ENCODE assay signal across 15 cellular contexts in the genomic region with DNA sequence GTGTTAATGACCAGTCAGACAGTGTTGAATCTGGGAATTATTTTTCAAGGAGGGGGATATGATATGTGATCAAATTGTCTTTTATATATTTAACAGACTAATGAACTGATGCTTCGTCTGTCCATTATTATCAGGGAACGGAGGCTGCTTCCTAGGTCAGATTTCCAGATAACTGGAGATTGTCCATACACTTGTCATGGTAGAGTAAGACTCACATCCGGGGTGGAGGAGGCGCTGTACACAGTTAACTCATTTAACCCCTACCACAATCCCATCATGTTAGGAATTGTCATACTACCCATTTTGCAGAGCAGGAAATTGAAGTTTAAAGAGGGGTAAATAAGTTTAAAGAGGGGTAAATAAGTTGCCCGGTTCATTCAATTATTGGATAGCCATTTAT. TPM values are rescaled to one million over a fixed set of nuclear protein-coding genes. Genes with fewer than 3 reads are reported as not detected.
DNase-seq lines count a peak whose midpoint lies in the region; ATAC-seq and TF ChIP-seq lines count a peak whose summit lies in the region.
"Had no signal": no experiment of that assay in that cellular context is flagged by ENCODE, and none has a peak within 500 bp of the region (broad histone marks: within the 10 kb centered on the region; RNA-seq: fewer than 3 reads in every experiment).

No MANE protein-coding gene starts in this region.

- H2AFZ ChIP-seq in mesenchymal stem cell (ENCODE audit: low read depth, low read length) = no peak overlapping the region

- no peak overlapping the region for H4K91ac ChIP-seq in mesenchymal stem cell (ENCODE audit: low read length)

- peaks cover 5% of the 10 kb centered on the region for H3K36me3 Mint-ChIP-seq in activated T-helper 17 cell treated with anti-CD3 and anti-CD28 coated beads, Interleukin-2, amount 50 U/mL, for 72 hours (ENCODE audit: low read depth)

- peaks cover 24 to 98% (median 82%) of the 10 kb centered on the region in 9 donors for H3K4me1 ChIP-seq in heart right ventricle
- H3K4me1 ChIP-seq in mesenchymal stem cell (ENCODE audit: control insufficient read depth, insufficient read depth, low read depth, low read length) = peaks cover 33% of the 10 kb centered on the region
- peaks cover 0 to 25% of the 10 kb centered on the region in 2 donors for H3K4me1 ChIP-seq in uterus

- H2BK5ac ChIP-seq in mesenchymal stem cell (ENCODE audit: low read depth, low read length, poor library complexity, severe bottlenecking) = no peak overlapping the region

- H3K27me3 Mint-ChIP-seq in activated T-helper 17 cell treated with anti-CD3 and anti-CD28 coated beads, Interleukin-2, amount 50 U/mL, for 72 hours = no peaks in the 10 kb centered on the region
- H3K27me3 Mint-ChIP-seq: activated naive CD8-positive, alpha-beta T cell treated with anti-CD3 and anti-CD28 coated beads, Interleukin-2, amount 10 ng/mL, durations not matched to agents 7 days and 5 days had no signal

- no peak for TF ChIP-seq CTCF in heart right ventricle (IDR thresholded peaks at IDR 0.05)
- TF ChIP-seq CTCF in uterus (IDR thresholded peaks at IDR 0.05) = no peak

- H3K27me3 ChIP-seq in heart right ventricle (no peaks in the 10 kb centered on the region), mesenchymal stem cell (ENCODE audit: control insufficient read depth in 1 of 2, insufficient read depth in 1 of 2, low read length in 2 of 2) (no peaks in the 10 kb centered on the region), uterus (no peaks in the 10 kb centered on the region)

- 65 to 75% methylated on average over 5 of the region's 5 CpGs for WGBS in heart right ventricle, 2 donors
- 100% methylated on average over 3 of the region's 5 CpGs for WGBS in mesenchymal stem cell

- H3K4ac ChIP-seq in mesenchymal stem cell (ENCODE audit: low read depth in 1 of 2, low read length in 2 of 2) = no peak overlapping the region

- peak overlapping the region; percentile 34 for H3K9ac ChIP-seq in mesenchymal stem cell (ENCODE audit: low read length)

- H3K9me3 ChIP-seq in heart right ventricle (peaks cover 0 to 6% (median 0%) of the 10 kb centered on the region in 11 donors), mesenchymal stem cell (ENCODE audit: control insufficient read depth, low read length) (no peaks in the 10 kb centered on the region), uterus (no peaks in the 10 kb centered on the region)

- TF ChIP-seq POLR2A in uterus (IDR thresholded peaks at IDR 0.05) = no peak

- H2BK120ac ChIP-seq in mesenchymal stem cell (ENCODE audit: low read depth, low read length) = no peak overlapping the region

- H3K36me3 ChIP-seq in heart right ventricle (no peaks in the 10 kb centered on the region), mesenchymal stem cell (ENCODE audit: control insufficient read depth in 1 of 2, insufficient read depth in 2 of 2, low read depth in 1 of 2, low read length in 2 of 2) (no peaks in the 10 kb centered on the region), uterus (no peaks in the 10 kb centered on the region)

- intact Hi-C loops in heart right ventricle (cut with DNase I) (loop anchor here in 3 of 10 donors (5.0 kb wide), 3 partner anchors 36 to 54 kb away; partner anchors contain the start of gene ARHGAP26 (in 1 of the 3)), Right ventricle myocardium inferior (cut with DNase I) (loop anchor here (5.0 kb wide), 1 partner anchor 54 kb away; the partner anchor contains the start of gene ARHGAP26), uterus (cut with DNase I; ENCODE audit: low total_unique reads) (no loop called here)

- H2AK5ac ChIP-seq in mesenchymal stem cell (ENCODE audit: low read length, severe bottlenecking) = peak overlapping the region; percentile 96

- H2BK12ac ChIP-seq in mesenchymal stem cell (ENCODE audit: low read length in 2 of 2) = no peak overlapping the region

- H3K4me1 Mint-ChIP-seq in activated T-helper 17 cell treated with anti-CD3 and anti-CD28 coated beads, Interleukin-2, amount 50 U/mL, for 72 hours = peaks cover 52% of the 10 kb centered on the region

- no peaks in the 10 kb centered on the region for H3K9me3 Mint-ChIP-seq in activated T-helper 17 cell treated with anti-CD3 and anti-CD28 coated beads, Interleukin-2, amount 50 U/mL, for 72 hours
- H3K9me3 Mint-ChIP-seq: activated naive CD8-positive, alpha-beta T cell treated with anti-CD3 and anti-CD28 coated beads, Interleukin-2, amount 10 ng/mL, durations not matched to agents 7 days and 5 days had no signal

- ATAC-seq in heart right ventricle = no peak
- ATAC-seq in Right ventricle myocardium inferior = no peak
- no peak for ATAC-seq in activated T-helper 17 cell treated with anti-CD3 and anti-CD28 coated beads, Interleukin-2, amount 50 U/mL, for 72 hours (replicated peaks)
- ATAC-seq in GM19452 (IDR thresholded peaks at IDR 0.05; ENCODE audit: unreplicated experiment) = no peak

- no peak overlapping the region for H2BK15ac ChIP-seq in mesenchymal stem cell (ENCODE audit: low read depth, poor library complexity, severe bottlenecking)

- peak overlapping the region in 8 of 10 donors; percentile 57 to 76 (median 66) for H3K27ac ChIP-seq in heart right ventricle
- peak overlapping the region; percentile 12 for H3K27ac ChIP-seq in mesenchymal stem cell (ENCODE audit: low read length, poor library complexity, severe bottlenecking)
- H3K27ac ChIP-seq in uterus = peak overlapping the region; percentile 58 to 60

- DNase-seq in heart right ventricle = no peak
- no peak for DNase-seq in Right ventricle myocardium inferior (ENCODE audit: missing footprints)
- no peak for DNase-seq in mesenchymal stem cell
- DNase-seq in uterus = no peak
- no peak for DNase-seq in activated CD4-positive, CD25-positive, alpha-beta regulatory T cell treated with anti-CD3 and anti-CD28 coated beads, Interleukin-2, amount 50 U/mL, for 72 hours
- DNase-seq in DMS53 (lab: John Stamatoyannopoulos, UW) = no peak
- DNase-seq: activated naive CD8-positive, alpha-beta T cell treated with anti-CD3 and anti-CD28 coated beads, Interleukin-2, amount 10 ng/mL, durations not matched to agents 7 days and 5 days; activated T-cell treated with anti-CD3 and anti-CD28 coated beads for 4 hours; hippocampal formation; left cardiac atrium; NCI-H2029; NCI-H510A; posterior cingulate gyrus had no signal

- H3K4me2 ChIP-seq in mesenchymal stem cell (ENCODE audit: low read length, poor library complexity, severe bottlenecking) = no peak overlapping the region

- H4K8ac ChIP-seq in mesenchymal stem cell (ENCODE audit: low read length) = no peak overlapping the region

- no peak overlapping the region for H3K23ac ChIP-seq in mesenchymal stem cell (ENCODE audit: low read length in 2 of 2)

- H3K4me3 ChIP-seq in heart right ventricle (peak overlapping the region in 5 of 10 donors; percentile 9 to 35 (median 26)), mesenchymal stem cell (ENCODE audit: insufficient read depth in 1 of 2, low read depth in 1 of 2, low read length in 2 of 2) (peak overlapping the region in 1 of 2 experiments; percentile 26), uterus (no peak overlapping the region)

- H3K4me3 Mint-ChIP-seq in activated T-helper 17 cell treated with anti-CD3 and anti-CD28 coated beads, Interleukin-2, amount 50 U/mL, for 72 hours = peak overlapping the region; percentile 57

- H3K79me1 ChIP-seq in mesenchymal stem cell (replicated peaks; ENCODE audit: low read length, poor library complexity, severe bottlenecking) = peaks cover 19% of the 10 kb centered on the region

- H3K27ac Mint-ChIP-seq in activated T-helper 17 cell treated with anti-CD3 and anti-CD28 coated beads, Interleukin-2, amount 50 U/mL, for 72 hours = peak overlapping the region; percentile 91

- H3K18ac ChIP-seq in mesenchymal stem cell (ENCODE audit: low read depth in 1 of 2, low read length in 2 of 2) = no peak overlapping the region

- H3K14ac ChIP-seq in mesenchymal stem cell (ENCODE audit: low read length in 2 of 2) = no peak overlapping the region

RNA-seq across cellular contexts. Expression of gene ARHGAP26, which starts 55.9 kb away (rescaled TPM):
- total RNA-seq in heart right ventricle (10 to 100 TPM; 31.7 to 45.8 (median 39.1) TPM), Right ventricle myocardium inferior (29.8 TPM), uterus (10 to 100 TPM; 12.4 to 49.5 (median 31.8) TPM)
- polyA plus RNA-seq in heart right ventricle = 10 to 100 TPM in 1 of 2 donors, 1 to 10 TPM in 1; 7.5 to 17.8 TPM
- total RNA-seq in activated T-helper 17 cell treated with anti-CD3 and anti-CD28 coated beads, Interleukin-2, amount 50 U/mL, for 72 hours = 10 to 100 TPM in 1 of 2 donors, 1 to 10 TPM in 1; 7.8 to 12.0 TPM
- 0.86 TPM for polyA plus RNA-seq in mesenchymal stem cell (2013, experiment 1 of 2)
- polyA plus RNA-seq in mesenchymal stem cell (2013, experiment 2 of 2) = 1.0 TPM

Comparison
In these comparisons a context has a peak if more than half of its experiments do, and no peak if none do; other contexts are left out.
1. H3K27ac ChIP-seq: peak in every context shown above with its lines; median percentile 66 in heart right ventricle; 59 in uterus; 12 in mesenchymal stem cell.